30 cellular contexts compared by ENCODE assay signal in the genomic region with DNA sequence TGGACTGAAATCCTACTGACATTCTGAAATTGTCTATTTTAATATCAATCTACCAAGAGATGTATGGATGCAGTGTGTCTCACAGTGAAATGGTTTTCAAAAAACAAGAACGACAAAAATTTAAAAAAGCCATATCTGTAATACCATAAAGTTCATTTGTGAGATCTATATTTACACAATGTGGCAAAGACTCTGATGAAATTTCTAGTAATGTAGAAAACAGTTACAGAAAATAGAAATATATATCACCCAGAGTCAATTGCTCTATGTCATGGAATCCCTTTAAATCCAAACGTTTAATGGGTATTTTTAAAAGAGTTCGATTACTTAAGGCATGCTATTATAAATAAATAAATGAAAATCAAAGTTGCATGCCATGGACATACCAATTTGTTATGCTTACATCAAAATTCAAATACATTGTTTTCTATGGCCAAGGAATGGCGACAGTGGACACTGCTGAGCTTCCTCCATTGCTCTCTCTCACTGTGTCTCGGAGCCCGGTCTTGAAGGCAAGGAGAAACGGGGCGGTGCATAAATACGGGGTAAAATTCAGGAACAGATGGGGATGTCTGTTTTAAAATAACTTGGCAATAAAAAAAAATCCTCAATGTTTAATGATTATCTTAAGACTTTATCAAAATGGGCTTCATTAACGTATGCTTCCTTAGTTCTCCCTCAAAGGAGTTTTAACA. TPM values are rescaled to one million over a fixed set of nuclear protein-coding genes. Genes with fewer than 3 reads are reported as not detected.
"Had no signal": no experiment of that assay in that cellular context is flagged by ENCODE, and none has a peak within 500 bp of the region (broad histone marks: within the 10 kb centered on the region; RNA-seq: fewer than 3 reads in every experiment).

No MANE protein-coding gene starts in this region.

- H3K79me2 ChIP-seq: hepatocyte had no signal

- H3K36me3 ChIP-seq: adrenal gland, esophagus muscularis mucosa, gastroesophageal sphincter, heart right ventricle, WERI-Rb-1 had no signal

- H3K27me3 ChIP-seq: adrenal gland, body of pancreas, esophagus muscularis mucosa, gastroesophageal sphincter, heart right ventricle, hepatocyte had no signal

- H3K4me3 ChIP-seq: adrenal gland, body of pancreas, esophagus muscularis mucosa, gastroesophageal sphincter, heart right ventricle, hepatocyte had no signal

- DNase-seq: activated B cell treated with CpG ODN at 0.5 μM for 24 hours; activated CD4-positive, alpha-beta memory T cell treated with anti-CD3 and anti-CD28 coated beads, Interleukin-2, amount 10 ng/mL, durations not matched to agents 7 days and 5 days; activated CD4-positive, alpha-beta T cell treated with anti-CD3 and anti-CD28 coated beads for 48 hours; activated CD8-positive, alpha-beta memory T cell treated with anti-CD3 and anti-CD28 coated beads, Interleukin-2, amount 50 U/mL, for 48 hours; activated effector memory CD4-positive, alpha-beta T cell treated with anti-CD3 and anti-CD28 coated beads, Interleukin-2, amount 50 U/mL, for 16 hours; activated naive CD4-positive, alpha-beta T cell treated with anti-CD3 and anti-CD28 coated beads for 36 hours; activated naive CD8-positive, alpha-beta T cell treated with anti-CD3 and anti-CD28 coated beads for 36 hours; activated naive CD8-positive, alpha-beta T cell treated with anti-CD3 and anti-CD28 coated beads, Interleukin-2, amount 50 U/mL, for 24 hours; activated T-cell treated with anti-CD3 and anti-CD28 coated beads for 4 hours; activated T-cell treated with anti-CD3 and anti-CD28 coated beads, Interleukin-2, amount 50 U/mL, for 48 hours; adrenal gland; amygdala; aorta; body of pancreas; caudate nucleus; cortex of kidney; dermis blood vessel endothelial cell; effector CD4-positive, alpha-beta T cell; effector memory CD8-positive, alpha-beta T cell; foreskin melanocyte; heart right ventricle; T-helper 17 cell; T1000; WERI-Rb-1 had no signal

- H3K4me2 ChIP-seq: hepatocyte had no signal

- H3K36me3 Mint-ChIP-seq: activated naive CD4-positive, alpha-beta T cell treated with anti-CD3 and anti-CD28 coated beads, Interleukin-2, amount 50 U/mL, for 24 hours had no signal

- H3K27ac ChIP-seq: adrenal gland, body of pancreas, esophagus muscularis mucosa, gastroesophageal sphincter, hepatocyte, WERI-Rb-1 had no signal

- ATAC-seq: body of pancreas, gastroesophageal sphincter, heart right ventricle had no signal

- H2AFZ ChIP-seq: hepatocyte had no signal

- H3K9me3 Mint-ChIP-seq: activated B cell treated with CpG ODN at 0.5 μM for 24 hours; activated naive CD4-positive, alpha-beta T cell treated with anti-CD3 and anti-CD28 coated beads for 36 hours; activated naive CD4-positive, alpha-beta T cell treated with anti-CD3 and anti-CD28 coated beads, Interleukin-2, amount 50 U/mL, for 24 hours; activated naive CD8-positive, alpha-beta T cell treated with anti-CD3 and anti-CD28 coated beads, Interleukin-2, amount 50 U/mL, for 24 hours; effector memory CD8-positive, alpha-beta T cell had no signal

- H3K9me3 ChIP-seq: adrenal gland, body of pancreas, esophagus muscularis mucosa, gastroesophageal sphincter, heart right ventricle had no signal

- H3K27ac Mint-ChIP-seq: activated B cell treated with CpG ODN at 0.5 μM for 24 hours; activated naive CD4-positive, alpha-beta T cell treated with anti-CD3 and anti-CD28 coated beads for 36 hours; activated naive CD8-positive, alpha-beta T cell treated with anti-CD3 and anti-CD28 coated beads for 36 hours had no signal

- H3K4me3 Mint-ChIP-seq: activated B cell treated with CpG ODN at 0.5 μM for 24 hours; activated naive CD4-positive, alpha-beta T cell treated with anti-CD3 and anti-CD28 coated beads for 36 hours; activated naive CD8-positive, alpha-beta T cell treated with anti-CD3 and anti-CD28 coated beads for 36 hours had no signal

- H3K4me1 ChIP-seq: adrenal gland, body of pancreas, esophagus muscularis mucosa, gastroesophageal sphincter had no signal

- H3K27me3 Mint-ChIP-seq: activated B cell treated with CpG ODN at 0.5 μM for 24 hours; activated naive CD4-positive, alpha-beta T cell treated with anti-CD3 and anti-CD28 coated beads, Interleukin-2, amount 50 U/mL, for 24 hours; activated naive CD8-positive, alpha-beta T cell treated with anti-CD3 and anti-CD28 coated beads for 36 hours; activated naive CD8-positive, alpha-beta T cell treated with anti-CD3 and anti-CD28 coated beads, Interleukin-2, amount 50 U/mL, for 24 hours; effector memory CD8-positive, alpha-beta T cell; T-helper 17 cell had no signal

- FAIRE-seq: colon had no signal

RNA-seq across cellular contexts. Expression of a gene that starts 37.0 kb away (rescaled TPM):
- total RNA-seq: chondrocyte, dermis blood vessel endothelial cell had no signal
